ENCODE assay signal across 23 cellular contexts in genomic region chr2:127255146-127255545, GRCh38. TPM values are rescaled to one million over a fixed set of nuclear protein-coding genes. Genes with fewer than 3 reads are reported as not detected.
DNase-seq lines count a peak whose midpoint lies in the region; ATAC-seq and TF ChIP-seq lines count a peak whose summit lies in the region.
"Had no signal": no experiment of that assay in that cellular context is flagged by ENCODE, and none has a peak within 500 bp of the region (broad histone marks: within the 10 kb centered on the region; RNA-seq: fewer than 3 reads in every experiment).

No MANE protein-coding gene starts in this region.

- no peak overlapping the region for H3K4me3 ChIP-seq in NB4 (ENCODE audit: low read depth, low read length)
- H3K4me3 ChIP-seq: dorsolateral prefrontal cortex, skin epidermis, testis had no signal

- no peak for ATAC-seq in effector memory CD8-positive, alpha-beta T cell (replicated peaks)
- ATAC-seq in WTC11 = no peak
- ATAC-seq: stimulated activated naive B cell treated with anti-CD40 and anti-IgM and Interleukin-4, amounts not matched to agents 10 μg/mL and 1 μg/mL and 100 μg/mL, for 72 hours had no signal

- CTCF ChIA-PET in WTC11 (lab: Charles Lee) = interaction anchor here (1.1 to 2.0 kb wide), 2 partner anchors 53 to 58 kb away, joined by 3 to 6 read pairs; no protein-coding TSS in a partner anchor

- peaks cover 46% of the 10 kb centered on the region for H3K36me3 Mint-ChIP-seq in effector memory CD8-positive, alpha-beta T cell (ENCODE audit: insufficient read depth)
- peaks cover 19% of the 10 kb centered on the region for H3K36me3 Mint-ChIP-seq in WTC11

- no peaks in the 10 kb centered on the region for H3K9me3 Mint-ChIP-seq in effector memory CD8-positive, alpha-beta T cell
- H3K9me3 Mint-ChIP-seq in WTC11 = no peaks in the 10 kb centered on the region
- H3K9me3 Mint-ChIP-seq: stimulated activated naive B cell treated with anti-CD40 and anti-IgM and Interleukin-4, amounts not matched to agents 10 μg/mL and 1 μg/mL and 100 μg/mL, for 72 hours had no signal

- no peak for TF ChIP-seq POLR2A in NB4 (IDR thresholded peaks at IDR 0.05; ENCODE audit: extremely low read depth, insufficient read length)

- no peak for TF ChIP-seq CTCF in NB4 (IDR thresholded peaks at IDR 0.05; ENCODE audit: low read depth, low read length)
- no peak for TF ChIP-seq CTCF in WTC11 (IDR thresholded peaks at IDR 0.05)

- POLR2A ChIA-PET in WTC11 (lab: Charles Lee) = no interaction called here

- no peaks in the 10 kb centered on the region for H3K27me3 Mint-ChIP-seq in effector memory CD8-positive, alpha-beta T cell
- no peaks in the 10 kb centered on the region for H3K27me3 Mint-ChIP-seq in WTC11 (ENCODE audit: low read depth)
- H3K27me3 Mint-ChIP-seq: stimulated activated naive B cell treated with anti-CD40 and anti-IgM and Interleukin-4, amounts not matched to agents 10 μg/mL and 1 μg/mL and 100 μg/mL, for 72 hours had no signal

- H3K27ac Mint-ChIP-seq in effector memory CD8-positive, alpha-beta T cell = no peak overlapping the region
- no peak overlapping the region for H3K27ac Mint-ChIP-seq in WTC11
- H3K27ac Mint-ChIP-seq: stimulated activated naive B cell treated with anti-CD40 and anti-IgM and Interleukin-4, amounts not matched to agents 10 μg/mL and 1 μg/mL and 100 μg/mL, for 72 hours had no signal

- H3K4me3 Mint-ChIP-seq in effector memory CD8-positive, alpha-beta T cell = no peak overlapping the region
- no peak overlapping the region for H3K4me3 Mint-ChIP-seq in WTC11
- H3K4me3 Mint-ChIP-seq: stimulated activated naive B cell treated with anti-CD40 and anti-IgM and Interleukin-4, amounts not matched to agents 10 μg/mL and 1 μg/mL and 100 μg/mL, for 72 hours had no signal

- DNase-seq in COLO829 (ENCODE audit: low spot score) (peak; percentile 88), NB4 (ENCODE audit: low read depth) (peak; percentile 91), foreskin melanocyte (peak; percentile 92), pons (ENCODE audit: low spot score) (peak; percentile 61), WTC11 (ENCODE audit: low spot score) (no peak)
- no peak for DNase-seq in stimulated activated CD4-positive, alpha-beta T cell treated with anti-CD3 and anti-CD28 coated beads, Interleukin-4, amount 100 ng/mL, for 4 hours
- no peak for DNase-seq in effector memory CD8-positive, alpha-beta T cell
- DNase-seq: activated CD4-positive, alpha-beta T cell treated with anti-CD3 and anti-CD28 coated beads for 1 hour; activated naive CD4-positive, alpha-beta T cell; activated T-cell treated with anti-CD3 and anti-CD28 coated beads, Interleukin-2, amount 50 U/mL, for 1 hour; caudate nucleus; COR-L47; DMS79; dorsolateral prefrontal cortex; kidney; MV-4-11; NCI-H1930; NCI-H774; stimulated activated CD4-positive, alpha-beta T cell treated with anti-CD3 and anti-CD28 coated beads, Interleukin-2, amount 100 ng/mL, for 24 hours; stimulated activated naive B cell treated with anti-CD40 and anti-IgM and Interleukin-4, amounts not matched to agents 10 μg/mL and 1 μg/mL and 100 μg/mL, for 72 hours; testis had no signal

- no peaks in the 10 kb centered on the region for H3K4me1 Mint-ChIP-seq in effector memory CD8-positive, alpha-beta T cell (ENCODE audit: low read depth in 2 of 2)
- H3K4me1 Mint-ChIP-seq in WTC11 = no peaks in the 10 kb centered on the region
- H3K4me1 Mint-ChIP-seq: stimulated activated naive B cell treated with anti-CD40 and anti-IgM and Interleukin-4, amounts not matched to agents 10 μg/mL and 1 μg/mL and 100 μg/mL, for 72 hours had no signal

TF ChIP-seq in WTC11, 78 proteins besides CTCF, POLR2A, EP300 and RAD21 (continues in another document):
- TF ChIP-seq NFATC4 (CRISPR knock-in tag; IDR thresholded peaks at IDR 0.05) (no peak), EMX1 (CRISPR knock-in tag; IDR thresholded peaks at IDR 0.05) (no peak), GRHL2 (CRISPR knock-in tag; IDR thresholded peaks at IDR 0.05; ENCODE audit: insufficient replicate concordance, severe bottlenecking) (no peak), ZNF263 (CRISPR knock-in tag; IDR thresholded peaks at IDR 0.05; ENCODE audit: low read depth) (no peak), FOXK1 (CRISPR knock-in tag; IDR thresholded peaks at IDR 0.05) (no peak), IRF1 (CRISPR knock-in tag; IDR thresholded peaks at IDR 0.05) (no peak), ZNF317 (CRISPR knock-in tag; IDR thresholded peaks at IDR 0.05; ENCODE audit: borderline replicate concordance, low read depth) (no peak), JAZF1 (CRISPR knock-in tag; IDR thresholded peaks at IDR 0.05) (no peak), TP53 (CRISPR knock-in tag; IDR thresholded peaks at IDR 0.05) (no peak), ZNF425 (CRISPR knock-in tag; conservative IDR thresholded peaks at IDR 0.05) (no peak), ATF2 (CRISPR knock-in tag; IDR thresholded peaks at IDR 0.05; ENCODE audit: borderline replicate concordance, low read depth) (no peak), NR3C1 (CRISPR knock-in tag; conservative IDR thresholded peaks at IDR 0.05; ENCODE audit: low read depth) (no peak), ATF6 (CRISPR knock-in tag; IDR thresholded peaks at IDR 0.05) (no peak), STAT6 (CRISPR knock-in tag; conservative IDR thresholded peaks at IDR 0.05; ENCODE audit: low read depth) (no peak), RORB (CRISPR knock-in tag; IDR thresholded peaks at IDR 0.05) (no peak)

RNA-seq across cellular contexts. Expression of gene CYP27C1, which starts 35.0 kb away (rescaled TPM):
- total RNA-seq in WTC11 (2021) = 2.1 to 2.9 TPM (median 2.4 TPM) in 3 replicates
- total RNA-seq: lung microvascular endothelial cell had no signal

RNA-seq across cellular contexts. Expression of gene ERCC3, which starts 38.8 kb away (rescaled TPM):
- 43.3 to 48.1 TPM (median 43.8 TPM) in 3 replicates for total RNA-seq in WTC11 (2021)

Comparison
In these comparisons a context has a peak if more than half of its experiments do, and no peak if none do; other contexts are left out.
1. DNase-seq: peak in COLO829 (single experiment), NB4 (single experiment), foreskin melanocyte (single experiment) and pons (single experiment); none in stimulated activated CD4-positive, alpha-beta T cell treated with anti-CD3 and anti-CD28 coated beads, Interleukin-4, amount 100 ng/mL, for 4 hours (0 of 2), effector memory CD8-positive, alpha-beta T cell (0 of 3) and WTC11 (single experiment).